6 cellular contexts compared by ENCODE assay signal in genomic region chr1:2508751-2509150, GRCh38. TPM values are rescaled to one million over a fixed set of nuclear protein-coding genes. Genes with fewer than 3 reads are reported as not detected.
"Had no signal": no experiment of that assay in that cellular context is flagged by ENCODE, and none has a peak within 500 bp of the region (broad histone marks: within the 10 kb centered on the region; RNA-seq: fewer than 3 reads in every experiment).

No MANE protein-coding gene starts in this region.

- H3K27me3 Mint-ChIP-seq: IgD-negative memory B cell had no signal

- H3K4me1 Mint-ChIP-seq: GM23338, IgD-negative memory B cell had no signal

- H3K9me3 Mint-ChIP-seq: GM23338, IgD-negative memory B cell had no signal

- H3K4me1 ChIP-seq: HAP-1 had no signal

- H3K4me3 Mint-ChIP-seq: GM23338, IgD-negative memory B cell had no signal

- H3K9me3 ChIP-seq: HAP-1 had no signal

- DNase-seq: KBM-7 had no signal

- H3K27ac Mint-ChIP-seq: GM23338, IgD-negative memory B cell had no signal

- H3K4me3 ChIP-seq: GM23338, HAP-1 had no signal

- H3K36me3 Mint-ChIP-seq: IgD-negative memory B cell had no signal

- H3K27ac ChIP-seq: KMS-11 had no signal

RNA-seq across cellular contexts. Expression of gene HES5, which starts 21.3 kb away (rescaled TPM):
- total RNA-seq: H4 had no signal

RNA-seq across cellular contexts. Expression of gene TNFRSF14, which starts 47.4 kb away (rescaled TPM):
- total RNA-seq: GM23338 had no signal
